14 cellular contexts compared by ENCODE assay signal in the genomic region with DNA sequence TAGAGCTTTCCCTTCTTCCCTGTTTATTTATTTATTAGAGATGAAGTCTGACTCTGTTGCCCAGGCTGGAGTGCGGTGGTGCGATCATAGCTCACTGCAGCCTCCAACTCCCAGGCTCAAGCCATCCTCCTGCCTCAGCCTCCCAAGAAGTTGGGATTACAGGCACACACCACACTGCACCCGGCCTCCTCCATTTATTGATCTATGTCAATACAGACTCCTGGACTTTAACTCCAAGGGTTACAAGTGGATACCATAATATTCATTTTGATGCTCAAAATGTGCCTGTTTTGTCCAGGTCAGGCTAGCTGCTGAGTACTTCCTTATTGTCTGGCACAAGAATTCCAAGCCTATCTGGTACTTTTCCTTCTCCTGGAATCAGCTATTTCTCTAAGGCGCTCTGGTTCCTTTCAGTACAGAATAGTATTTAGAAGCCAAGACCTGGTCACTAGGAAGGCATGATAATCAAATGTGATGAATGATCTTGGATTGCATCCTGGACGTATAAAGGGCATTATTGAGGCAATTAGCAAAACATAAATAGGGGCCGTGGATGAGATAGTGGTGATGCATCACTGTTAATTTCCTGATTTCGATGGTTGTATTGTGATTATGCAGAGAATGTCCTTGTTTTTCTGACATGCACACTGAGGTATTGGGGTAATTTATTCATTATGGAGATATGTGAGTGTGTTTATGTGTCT. TPM values are rescaled to one million over a fixed set of nuclear protein-coding genes. Genes with fewer than 3 reads are reported as not detected.
A peak's percentile ranks its signal among the peaks of the same experiment; 100 is the strongest.
DNase-seq lines count a peak whose midpoint lies in the region; ATAC-seq lines count a peak whose summit lies in the region.
"Had no signal": no experiment of that assay in that cellular context is flagged by ENCODE, and none has a peak within 500 bp of the region (broad histone marks: within the 10 kb centered on the region; RNA-seq: fewer than 3 reads in every experiment).

No MANE protein-coding gene starts in this region.

- peak overlapping the region; percentile 65 to 72 for H3K9ac ChIP-seq in stomach smooth muscle (ENCODE audit: low read length in 2 of 2)

- H3K27ac Mint-ChIP-seq in activated T-cell treated with anti-CD3 and anti-CD28 coated beads, Interleukin-2, amount 50 U/mL, for 24 hours, result peak overlapping the region; percentile 2
- peak overlapping the region; percentile 52 for H3K27ac Mint-ChIP-seq in activated T-helper 2 cell treated with anti-CD3 and anti-CD28 coated beads, Interferon-gamma antibody, Interleukin-2, Interleukin-4, amounts not matched to agents 10 μg/mL and 5 μg/mL and 100 μg/mL, durations not matched to agents 14 hours and 24 hours and 36 hours

- peaks cover 20 to 24% of the 10 kb centered on the region in 2 donors for H3K36me3 ChIP-seq in stomach smooth muscle (ENCODE audit: control insufficient read depth in 2 of 2, insufficient read depth in 2 of 2, low read length in 2 of 2)
- H3K36me3 ChIP-seq: ovary had no signal

- no peaks in the 10 kb centered on the region for H3K27me3 Mint-ChIP-seq in activated T-cell treated with anti-CD3 and anti-CD28 coated beads, Interleukin-2, amount 50 U/mL, for 24 hours
- no peaks in the 10 kb centered on the region for H3K27me3 Mint-ChIP-seq in activated T-helper 2 cell treated with anti-CD3 and anti-CD28 coated beads, Interferon-gamma antibody, Interleukin-2, Interleukin-4, amounts not matched to agents 10 μg/mL and 5 μg/mL and 100 μg/mL, durations not matched to agents 14 hours and 24 hours and 36 hours (ENCODE audit: low read depth)

- DNase-seq in activated T-cell treated with anti-CD3 and anti-CD28 coated beads, Interleukin-2, amount 50 U/mL, for 24 hours, result no peak
- no peak for DNase-seq in activated T-cell treated with anti-CD3 and anti-CD28 coated beads, Interleukin-2, amount 50 U/mL, for 48 hours
- DNase-seq in activated T-helper 2 cell treated with anti-CD3 and anti-CD28 coated beads, Interferon-gamma antibody, Interleukin-2, Interleukin-4, amounts not matched to agents 10 μg/mL and 5 μg/mL and 100 μg/mL, durations not matched to agents 14 hours and 24 hours and 36 hours (ENCODE audit: low spot score), result no peak
- DNase-seq in left lobe of liver (ENCODE audit: low spot score), result no peak
- DNase-seq: ACHN, DMS 273 treated with DMSO at 0.1 percent for 48 hours, ovary had no signal

- intact Hi-C loops in activated T-helper 2 cell treated with anti-CD3 and anti-CD28 coated beads, Interferon-gamma antibody, Interleukin-2, Interleukin-4, amounts not matched to agents 10 μg/mL and 5 μg/mL and 100 μg/mL, durations not matched to agents 14 hours and 24 hours and 36 hours (cut with micrococcal nuclease), result no loop called here

- peaks cover 52% of the 10 kb centered on the region for H3K4me1 ChIP-seq in stomach smooth muscle (ENCODE audit: control insufficient read depth, insufficient read depth, low read length)

- ATAC-seq in left lobe of liver (peak; percentile 71), GM21619 (IDR thresholded peaks at IDR 0.05; ENCODE audit: unreplicated experiment) (no peak), GM21717 (IDR thresholded peaks at IDR 0.05; ENCODE audit: unreplicated experiment) (no peak), HG03135 (IDR thresholded peaks at IDR 0.05; ENCODE audit: unreplicated experiment) (no peak)
- ATAC-seq: activated naive CD4-positive, alpha-beta T cell treated with anti-CD3 and anti-CD28 coated beads, Interleukin-2, amount 50 U/mL, for 72 hours; esophagus mucosa; Right ventricle myocardium inferior had no signal

- H3K36me3 Mint-ChIP-seq in activated T-cell treated with anti-CD3 and anti-CD28 coated beads, Interleukin-2, amount 50 U/mL, for 24 hours (ENCODE audit: low read depth), result peaks cover 97% of the 10 kb centered on the region
- H3K36me3 Mint-ChIP-seq in activated T-helper 2 cell treated with anti-CD3 and anti-CD28 coated beads, Interferon-gamma antibody, Interleukin-2, Interleukin-4, amounts not matched to agents 10 μg/mL and 5 μg/mL and 100 μg/mL, durations not matched to agents 14 hours and 24 hours and 36 hours (ENCODE audit: low read depth), result peaks cover 96% of the 10 kb centered on the region

- H3K4me1 Mint-ChIP-seq in activated T-cell treated with anti-CD3 and anti-CD28 coated beads, Interleukin-2, amount 50 U/mL, for 24 hours (ENCODE audit: low read depth), result peaks cover 52% of the 10 kb centered on the region
- peaks cover 57% of the 10 kb centered on the region for H3K4me1 Mint-ChIP-seq in activated T-helper 2 cell treated with anti-CD3 and anti-CD28 coated beads, Interferon-gamma antibody, Interleukin-2, Interleukin-4, amounts not matched to agents 10 μg/mL and 5 μg/mL and 100 μg/mL, durations not matched to agents 14 hours and 24 hours and 36 hours (ENCODE audit: low read depth)

- no peaks in the 10 kb centered on the region for H3K9me3 Mint-ChIP-seq in activated T-cell treated with anti-CD3 and anti-CD28 coated beads, Interleukin-2, amount 50 U/mL, for 24 hours
- no peaks in the 10 kb centered on the region for H3K9me3 Mint-ChIP-seq in activated T-helper 2 cell treated with anti-CD3 and anti-CD28 coated beads, Interferon-gamma antibody, Interleukin-2, Interleukin-4, amounts not matched to agents 10 μg/mL and 5 μg/mL and 100 μg/mL, durations not matched to agents 14 hours and 24 hours and 36 hours
- H3K9me3 Mint-ChIP-seq: activated naive CD4-positive, alpha-beta T cell treated with anti-CD3 and anti-CD28 coated beads, Interleukin-2, amount 50 U/mL, for 72 hours had no signal

- peak overlapping the region; percentile 99 for H3K27ac ChIP-seq in stomach smooth muscle (ENCODE audit: low read length)
- H3K27ac ChIP-seq: ovary had no signal

- H3K4me3 Mint-ChIP-seq in activated T-cell treated with anti-CD3 and anti-CD28 coated beads, Interleukin-2, amount 50 U/mL, for 24 hours, result no peak overlapping the region
- no peak overlapping the region for H3K4me3 Mint-ChIP-seq in activated T-helper 2 cell treated with anti-CD3 and anti-CD28 coated beads, Interferon-gamma antibody, Interleukin-2, Interleukin-4, amounts not matched to agents 10 μg/mL and 5 μg/mL and 100 μg/mL, durations not matched to agents 14 hours and 24 hours and 36 hours (ENCODE audit: low read depth)

- peak overlapping the region; percentile 69 to 80 for H3K4me3 ChIP-seq in stomach smooth muscle (ENCODE audit: low read length in 2 of 2)
- H3K4me3 ChIP-seq: ovary had no signal

- H3K27me3 ChIP-seq in stomach smooth muscle (ENCODE audit: control insufficient read depth in 1 of 2, insufficient read depth in 2 of 2, low read length in 2 of 2), result no peaks in the 10 kb centered on the region
- H3K27me3 ChIP-seq: ovary had no signal

- H3K9me3 ChIP-seq in stomach smooth muscle (ENCODE audit: control insufficient read depth in 2 of 2, low read length in 2 of 2), result no peaks in the 10 kb centered on the region
- H3K9me3 ChIP-seq: ovary had no signal

RNA-seq across cellular contexts. Expression of a gene that starts 21.7 kb away (rescaled TPM):
- total RNA-seq in activated T-helper 2 cell treated with anti-CD3 and anti-CD28 coated beads, Interferon-gamma antibody, Interleukin-2, Interleukin-4, amounts not matched to agents 10 μg/mL and 5 μg/mL and 100 μg/mL, durations not matched to agents 14 hours and 24 hours and 36 hours, result 434 and 437 TPM in 2 replicates
- 51.4 TPM for total RNA-seq in left lobe of liver
